In genomic region chr20:34781250-34781649, GRCh38 we compare ENCODE assay signal across 29 cellular contexts.
"Had no signal": no experiment of that assay in that cellular context is flagged by ENCODE, and none has a peak within 500 bp of the region (broad histone marks: within the 10 kb centered on the region; RNA-seq: fewer than 3 reads in every experiment).

No MANE protein-coding gene starts in this region.

- H3K4me3 Mint-ChIP-seq: activated CD4-positive, alpha-beta memory T cell treated with anti-CD3 and anti-CD28 coated beads, Interleukin-2, amount 10 ng/mL, durations not matched to agents 7 days and 5 days; activated CD4-positive, alpha-beta T cell treated with anti-CD3 and anti-CD28 coated beads, Interleukin-2, amount 10 ng/mL, durations not matched to agents 24 days and 14 days; activated naive CD4-positive, alpha-beta T cell treated with anti-CD3 and anti-CD28 coated beads, Interleukin-2, amount 10 ng/mL, durations not matched to agents 7 days and 5 days; activated naive CD8-positive, alpha-beta T cell treated with anti-CD3 and anti-CD28 coated beads, Interleukin-2, amount 50 U/mL, for 24 hours; activated T-cell treated with anti-CD3 and anti-CD28 coated beads, Interleukin-2, amount 50 U/mL, for 72 hours; dendritic cell treated with granulocyte-macrophage colony-stimulating factor and Interleukin-4, amounts not matched to agents 40 ng/mL and 50 ng/mL, for 4 days; effector memory CD8-positive, alpha-beta T cell; nephron progenitor cell; stimulated activated naive B cell treated with anti-CD40 and anti-IgM and Interleukin-4, amounts not matched to agents 10 μg/mL and 1 μg/mL and 100 μg/mL, for 72 hours; T-helper 2 cell treated with Interferon-gamma antibody and Interleukin-4, amounts not matched to agents 5 μg/mL and 100 μg/mL, for 36 hours had no signal

- ATAC-seq: activated CD4-positive, CD25-positive, alpha-beta regulatory T cell treated with anti-CD3 and anti-CD28 coated beads, Interleukin-2, amount 50 U/mL, for 24 hours; activated naive CD8-positive, alpha-beta T cell treated with anti-CD3 and anti-CD28 coated beads, Interleukin-2, amount 50 U/mL, for 24 hours; activated T-cell treated with anti-CD3 and anti-CD28 coated beads, Interleukin-2, amount 50 U/mL, for 72 hours; effector memory CD8-positive, alpha-beta T cell; gastroesophageal sphincter; heart left ventricle; left cardiac atrium; mucosa of descending colon; stimulated activated naive B cell treated with anti-CD40 and anti-IgM and Interleukin-4, amounts not matched to agents 10 μg/mL and 1 μg/mL and 100 μg/mL, for 72 hours had no signal

- H3K27ac ChIP-seq: cardiac muscle cell, esophagus squamous epithelium, gastroesophageal sphincter, heart left ventricle, parathyroid adenoma, sigmoid colon, testis, uterus, VCaP had no signal

- H3K36me3 ChIP-seq: uterus had no signal

- H3K9me3 ChIP-seq: esophagus squamous epithelium, gastroesophageal sphincter, heart left ventricle, mucosa of descending colon, sigmoid colon, testis, uterus had no signal

- H3K27me3 Mint-ChIP-seq: activated CD4-positive, alpha-beta memory T cell treated with anti-CD3 and anti-CD28 coated beads, Interleukin-2, amount 10 ng/mL, durations not matched to agents 7 days and 5 days; activated CD4-positive, alpha-beta T cell treated with anti-CD3 and anti-CD28 coated beads, Interleukin-2, amount 10 ng/mL, durations not matched to agents 24 days and 14 days; activated naive CD4-positive, alpha-beta T cell treated with anti-CD3 and anti-CD28 coated beads, Interleukin-2, amount 10 ng/mL, durations not matched to agents 7 days and 5 days; activated naive CD8-positive, alpha-beta T cell treated with anti-CD3 and anti-CD28 coated beads, Interleukin-2, amount 50 U/mL, for 24 hours; dendritic cell treated with granulocyte-macrophage colony-stimulating factor and Interleukin-4, amounts not matched to agents 40 ng/mL and 50 ng/mL, for 4 days; effector memory CD8-positive, alpha-beta T cell; stimulated activated naive B cell treated with anti-CD40 and anti-IgM and Interleukin-4, amounts not matched to agents 10 μg/mL and 1 μg/mL and 100 μg/mL, for 72 hours had no signal

- H3K9me3 Mint-ChIP-seq: activated CD4-positive, alpha-beta memory T cell treated with anti-CD3 and anti-CD28 coated beads, Interleukin-2, amount 10 ng/mL, durations not matched to agents 7 days and 5 days; activated CD4-positive, alpha-beta T cell treated with anti-CD3 and anti-CD28 coated beads, Interleukin-2, amount 10 ng/mL, durations not matched to agents 24 days and 14 days; activated naive CD4-positive, alpha-beta T cell treated with anti-CD3 and anti-CD28 coated beads, Interleukin-2, amount 10 ng/mL, durations not matched to agents 7 days and 5 days; activated naive CD8-positive, alpha-beta T cell treated with anti-CD3 and anti-CD28 coated beads, Interleukin-2, amount 50 U/mL, for 24 hours; activated T-cell treated with anti-CD3 and anti-CD28 coated beads, Interleukin-2, amount 50 U/mL, for 72 hours; dendritic cell treated with granulocyte-macrophage colony-stimulating factor and Interleukin-4, amounts not matched to agents 40 ng/mL and 50 ng/mL, for 4 days; effector memory CD8-positive, alpha-beta T cell; nephron progenitor cell; stimulated activated naive B cell treated with anti-CD40 and anti-IgM and Interleukin-4, amounts not matched to agents 10 μg/mL and 1 μg/mL and 100 μg/mL, for 72 hours; T-helper 2 cell treated with Interferon-gamma antibody and Interleukin-4, amounts not matched to agents 5 μg/mL and 100 μg/mL, for 36 hours had no signal

- DNase-seq: activated CD4-positive, alpha-beta memory T cell treated with anti-CD3 and anti-CD28 coated beads, Interleukin-2, amount 10 ng/mL, durations not matched to agents 7 days and 5 days; activated CD4-positive, alpha-beta T cell treated with anti-CD3 and anti-CD28 coated beads, Interleukin-2, amount 10 ng/mL, durations not matched to agents 24 days and 14 days; activated effector memory CD4-positive, alpha-beta T cell treated with Interleukin-2 at 50 U/mL for 16 hours; activated naive CD4-positive, alpha-beta T cell treated with anti-CD3 and anti-CD28 coated beads, Interleukin-2, amount 10 ng/mL, durations not matched to agents 7 days and 5 days; activated naive CD8-positive, alpha-beta T cell treated with anti-CD3 and anti-CD28 coated beads, Interleukin-2, amount 50 U/mL, for 24 hours; activated T-cell treated with anti-CD3 and anti-CD28 coated beads, Interleukin-2, amount 50 U/mL, for 72 hours; effector memory CD8-positive, alpha-beta T cell; esophagus squamous epithelium; heart left ventricle; islet precursor cell; left cardiac atrium; mesenchymal stem cell; mucosa of descending colon; nephron progenitor cell; sigmoid colon; stimulated activated CD4-positive, alpha-beta T cell treated with anti-CD3 and anti-CD28 coated beads, Interleukin-2, amount 100 ng/mL, for 48 hours; stimulated activated CD8-positive, alpha-beta memory T cell treated with anti-CD3 and anti-CD28 coated beads, Interleukin-4, amount 100 ng/mL, for 48 hours; stimulated activated naive B cell treated with anti-CD40 and anti-IgM and Interleukin-4, amounts not matched to agents 10 μg/mL and 1 μg/mL and 100 μg/mL, for 72 hours; testis; trophoblast cell; uterus had no signal

- H3K27ac Mint-ChIP-seq: activated CD4-positive, alpha-beta memory T cell treated with anti-CD3 and anti-CD28 coated beads, Interleukin-2, amount 10 ng/mL, durations not matched to agents 7 days and 5 days; activated CD4-positive, alpha-beta T cell treated with anti-CD3 and anti-CD28 coated beads, Interleukin-2, amount 10 ng/mL, durations not matched to agents 24 days and 14 days; activated naive CD4-positive, alpha-beta T cell treated with anti-CD3 and anti-CD28 coated beads, Interleukin-2, amount 10 ng/mL, durations not matched to agents 7 days and 5 days; activated naive CD8-positive, alpha-beta T cell treated with anti-CD3 and anti-CD28 coated beads, Interleukin-2, amount 50 U/mL, for 24 hours; activated T-cell treated with anti-CD3 and anti-CD28 coated beads, Interleukin-2, amount 50 U/mL, for 72 hours; dendritic cell treated with granulocyte-macrophage colony-stimulating factor and Interleukin-4, amounts not matched to agents 40 ng/mL and 50 ng/mL, for 4 days; nephron progenitor cell; stimulated activated naive B cell treated with anti-CD40 and anti-IgM and Interleukin-4, amounts not matched to agents 10 μg/mL and 1 μg/mL and 100 μg/mL, for 72 hours; T-helper 2 cell treated with Interferon-gamma antibody and Interleukin-4, amounts not matched to agents 5 μg/mL and 100 μg/mL, for 36 hours had no signal

- H3K4me1 ChIP-seq: esophagus squamous epithelium, gastroesophageal sphincter, parathyroid adenoma, sigmoid colon, testis, uterus had no signal

- H3K4me3 ChIP-seq: cardiac muscle cell, esophagus squamous epithelium, gastroesophageal sphincter, heart left ventricle, mucosa of descending colon, sigmoid colon, smooth muscle cell, testis, uterus had no signal

- H3K4me1 Mint-ChIP-seq: activated CD4-positive, alpha-beta memory T cell treated with anti-CD3 and anti-CD28 coated beads, Interleukin-2, amount 10 ng/mL, durations not matched to agents 7 days and 5 days; activated naive CD4-positive, alpha-beta T cell treated with anti-CD3 and anti-CD28 coated beads, Interleukin-2, amount 10 ng/mL, durations not matched to agents 7 days and 5 days; nephron progenitor cell; stimulated activated naive B cell treated with anti-CD40 and anti-IgM and Interleukin-4, amounts not matched to agents 10 μg/mL and 1 μg/mL and 100 μg/mL, for 72 hours had no signal

- H3K27me3 ChIP-seq: cardiac muscle cell, esophagus squamous epithelium, gastroesophageal sphincter, heart left ventricle, sigmoid colon, testis, uterus had no signal
